ENCODE assay signal across 1 cellular context in genomic region chr9:130193119-130193518, GRCh38.
TF ChIP-seq lines count a peak whose summit lies in the region.

No MANE protein-coding gene starts in this region.

TF ChIP-seq in HepG2, 621 proteins besides CTCF, POLR2A, EP300 and RAD21:
- TF ChIP-seq ATF1 (CRISPR knock-in tag; IDR thresholded peaks at IDR 0.05) (no peak), ZSCAN25 (CRISPR knock-in tag; IDR thresholded peaks at IDR 0.05) (peak; percentile 37; the same call in 1 of the 2 replicates), NFE2 (CRISPR knock-in tag; IDR thresholded peaks at IDR 0.05) (no peak)
